16 cellular contexts compared by ENCODE assay signal in the genomic region with DNA sequence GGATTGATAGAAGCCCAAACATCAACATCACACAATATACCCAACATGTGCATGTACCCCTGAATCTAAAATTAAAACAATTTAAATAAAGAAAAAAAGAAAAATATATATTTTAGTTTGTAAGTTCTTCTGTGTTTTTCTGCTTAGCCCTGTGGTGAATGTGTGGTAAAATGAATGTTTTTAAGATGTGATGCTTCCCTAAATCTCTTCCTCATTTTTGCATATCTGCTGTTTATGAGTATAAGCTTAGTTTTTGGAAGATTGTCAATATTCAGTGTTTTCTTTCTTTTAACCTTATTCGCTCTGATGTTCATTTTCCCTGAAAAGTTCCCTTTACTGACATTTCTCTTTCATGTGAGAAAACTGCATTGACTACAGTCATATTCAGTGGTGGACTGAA.
"Had no signal": no experiment of that assay in that cellular context is flagged by ENCODE, and none has a peak within 500 bp of the region (broad histone marks: within the 10 kb centered on the region; RNA-seq: fewer than 3 reads in every experiment).

No MANE protein-coding gene starts in this region.

- ATAC-seq: activated CD4-positive, alpha-beta T cell treated with anti-CD3 and anti-CD28 coated beads for 36 hours; stimulated activated naive CD8-positive, alpha-beta T cell treated with anti-CD3 and anti-CD28 coated beads, Interleukin-15, Interleukin-2, amounts not matched to agents 100 U/mL and 50 U/mL, for 24 hours had no signal

- H3K27me3 ChIP-seq: adrenal gland, breast epithelium, neural progenitor cell, right atrium auricular region, tibial nerve, uterus had no signal

- H3K4me1 ChIP-seq: breast epithelium, neural progenitor cell, right atrium auricular region, tibial nerve, uterus had no signal

- H3K27ac ChIP-seq: breast epithelium, neural progenitor cell, right atrium auricular region, tibial nerve, uterus, WERI-Rb-1 had no signal

- DNase-seq: activated CD4-positive, alpha-beta T cell treated with anti-CD3 and anti-CD28 coated beads for 36 hours; activated CD4-positive, alpha-beta T cell treated with anti-CD3 and anti-CD28 coated beads, Interleukin-2, amount 50 U/mL, for 48 hours; activated gamma-delta T cell; adrenal gland; cortex of kidney; effector CD4-positive, alpha-beta T cell; head of caudate nucleus; naive B cell; stimulated activated naive CD8-positive, alpha-beta T cell treated with anti-CD3 and anti-CD28 coated beads, Interleukin-15, Interleukin-2, amounts not matched to agents 100 U/mL and 50 U/mL, for 24 hours; substantia nigra; uterus; WERI-Rb-1 had no signal

- H3K36me3 ChIP-seq: adrenal gland, breast epithelium, neural progenitor cell, right atrium auricular region, tibial nerve, uterus, WERI-Rb-1 had no signal

- H3K9ac ChIP-seq: neural progenitor cell had no signal

- H3K9me3 ChIP-seq: adrenal gland, breast epithelium, right atrium auricular region, tibial nerve, uterus had no signal

- H3K4me3 ChIP-seq: adrenal gland, breast epithelium, neural progenitor cell, right atrium auricular region, tibial nerve, uterus had no signal
